In genomic region chr20:41149679-41150131, GRCh38 we compare ENCODE assay signal across 11 cellular contexts. TPM values are rescaled to one million over a fixed set of nuclear protein-coding genes. Genes with fewer than 3 reads are reported as not detected.
A peak's percentile ranks its signal among the peaks of the same experiment; 100 is the strongest.
DNase-seq lines count a peak whose midpoint lies in the region; ATAC-seq, FAIRE-seq and TF ChIP-seq lines count a peak whose summit lies in the region.
"Had no signal": no experiment of that assay in that cellular context is flagged by ENCODE, and none has a peak within 500 bp of the region (broad histone marks: within the 10 kb centered on the region; RNA-seq: fewer than 3 reads in every experiment).

No MANE protein-coding gene starts in this region.

- peaks cover 84% of the 10 kb centered on the region for H4K20me1 ChIP-seq in HepG2 (ENCODE audit: insufficient read depth, low read length)

- H3K4me3 ChIP-seq in HepG2 (replicated peaks in 1 of 3; ENCODE audit: insufficient read depth in 1 of 3, low read depth in 2 of 3, low read length in 3 of 3) (no peak overlapping the region), ascending aorta (no peak overlapping the region)

- 0 out of 2 replicates have a peak overlapping the region, but pooled peaks have one; percentile 8 for H3K4me2 ChIP-seq in HepG2 (ENCODE audit: low read depth, low read length)

- no peaks in the 10 kb centered on the region for H3K9me3 ChIP-seq in HepG2 (ENCODE audit: low read length)
- no peaks in the 10 kb centered on the region for H3K9me3 ChIP-seq in ascending aorta

- TF ChIP-seq POLR2A in HepG2 (IDR thresholded peaks at IDR 0.05; ENCODE audit: insufficient read depth in 1 of 2, low read depth in 2 of 2, low read length in 2 of 2) = no peak

- no peak for ATAC-seq in HepG2
- no peak for ATAC-seq in HG02642 (IDR thresholded peaks at IDR 0.05; ENCODE audit: poor library complexity, unreplicated experiment)
- no peak for ATAC-seq in GM21390 (IDR thresholded peaks at IDR 0.05; ENCODE audit: unreplicated experiment)

- TF ChIP-seq CTCF in HepG2 (CRISPR knock-in tag; IDR thresholded peaks at IDR 0.05) (no peak), ascending aorta (IDR thresholded peaks at IDR 0.05) (no peak)

- no peak overlapping the region for H2AFZ ChIP-seq in HepG2 (ENCODE audit: low read length)

- CTCF ChIA-PET in HepG2 (lab: Yijun Ruan, JAX; ENCODE audit: low intra/inter-chr PET ratio, low total read pairs) = no interaction called here

- peaks cover 98% of the 10 kb centered on the region for H3K79me2 ChIP-seq in HepG2 (ENCODE audit: insufficient read depth, low read length)

- H3K36me3 ChIP-seq in HepG2 (replicated peaks in 1 of 2; ENCODE audit: control insufficient read depth in 1 of 2, insufficient read depth in 2 of 2, low read length in 2 of 2) (peaks cover 2 to 30% of the 10 kb centered on the region in 2 experiments; a peak in 4 of 5 replicates), ascending aorta (no peaks in the 10 kb centered on the region)

- DNase-seq in AG20443 (ENCODE audit: low spot score) (peak; percentile 41), HTR-8/SVneo (ENCODE audit: insufficient read length, low spot score) (peak; percentile 65), amniotic epithelial cell (ENCODE audit: low read depth) (peak; percentile 74), HepG2 (ENCODE audit: low spot score) (peak; percentile 51), ascending aorta (ENCODE audit: low spot score in 2 of 2) (no peak), KG1 (lab: John Stamatoyannopoulos, UW) (no peak)
- DNase-seq: DND-41, NCI-H82 had no signal

- TF ChIP-seq RAD21 in HepG2 (CRISPR knock-in tag; IDR thresholded peaks at IDR 0.05) = no peak

- BruUV-seq in HepG2 (replicated peaks; lab: Mats Ljungman, UMichigan) = no TSS peak

- POLR2A ChIA-PET in HepG2 (lab: Yijun Ruan, JAX) = interaction anchor here (1.3 to 3.1 kb wide), 3 partner anchors 11 to 169 kb away, joined by 3 to 13 read pairs (median 7); no protein-coding TSS in a partner anchor

- H3K27ac ChIP-seq in HepG2 (ENCODE audit: extremely low read length, insufficient read depth, low read length) = peak overlapping the region; percentile 16
- no peak overlapping the region for H3K27ac ChIP-seq in ascending aorta

- WGBS in HepG2 (ENCODE audit: low lambda C conversion rate) = 70% methylated on average over 6 of the region's 6 CpGs

- TF ChIP-seq EP300 in HepG2 (IDR thresholded peaks at IDR 0.05; ENCODE audit: low read depth in 2 of 2, low read length in 2 of 2) (0 out of 4 replicates have a peak, but pooled peaks of 1 of the 2 experiments have one; percentile 18), HepG2 (CRISPR knock-in tag; IDR thresholded peaks at IDR 0.05; ENCODE audit: borderline replicate concordance) (no peak)

- no peak overlapping the region for H3K9ac ChIP-seq in HepG2 (ENCODE audit: insufficient read depth, low read depth, low read length)

- intact Hi-C loops in HepG2 (cut with micrococcal nuclease; ENCODE audit: unreplicated experiment) = no loop called here
- intact Hi-C loops in ascending aorta (cut with DNase I) = no loop called here

- H3K27me3 ChIP-seq in HepG2 (ENCODE audit: control insufficient read depth in 1 of 2, insufficient read depth in 2 of 2, low read length in 2 of 2) (no peaks in the 10 kb centered on the region), ascending aorta (no peaks in the 10 kb centered on the region)

- in situ Hi-C loops in HepG2 (cut with HindIII; ENCODE audit: extremely low pct_ligation_motif_present, low pct_unique_long_range_greater_than_20kb) = no loop called here

- FAIRE-seq in HTR-8/SVneo (lab: Jason Lieb, UNC) = peak; percentile 87
- FAIRE-seq in HepG2 (lab: Jason Lieb, UNC) = no peak
- FAIRE-seq: GM19239 had no signal

- H3K4me1 ChIP-seq in HepG2 (ENCODE audit: insufficient read depth, low read length) (peaks cover 85% of the 10 kb centered on the region), ascending aorta (peaks cover 17 to 56% of the 10 kb centered on the region in 2 donors)

TF ChIP-seq in HepG2, 621 proteins besides CTCF, POLR2A, EP300 and RAD21 (continues in another document):
- TF ChIP-seq ZNF331 (CRISPR knock-in tag; IDR thresholded peaks at IDR 0.05) (peak; percentile 81), MEIS2 (CRISPR knock-in tag; IDR thresholded peaks at IDR 0.05) (no peak; the same call in 1 of the 2 replicates), ZNF780A (CRISPR knock-in tag; IDR thresholded peaks at IDR 0.05) (no peak), NFKB2 (CRISPR knock-in tag; IDR thresholded peaks at IDR 0.05; ENCODE audit: borderline replicate concordance) (peak; percentile 56; the same call in 1 of the 2 replicates), HCFC1 (IDR thresholded peaks at IDR 0.05; ENCODE audit: low read depth, low read length) (no peak), PAWR (CRISPR knock-in tag; IDR thresholded peaks at IDR 0.05; ENCODE audit: borderline replicate concordance) (no peak), ZNF792 (CRISPR knock-in tag; IDR thresholded peaks at IDR 0.05) (peak; percentile 17; the same call in 1 of the 2 replicates), ISL2 (CRISPR knock-in tag; IDR thresholded peaks at IDR 0.05) (no peak)
- TF ChIP-seq, protein P1, sequence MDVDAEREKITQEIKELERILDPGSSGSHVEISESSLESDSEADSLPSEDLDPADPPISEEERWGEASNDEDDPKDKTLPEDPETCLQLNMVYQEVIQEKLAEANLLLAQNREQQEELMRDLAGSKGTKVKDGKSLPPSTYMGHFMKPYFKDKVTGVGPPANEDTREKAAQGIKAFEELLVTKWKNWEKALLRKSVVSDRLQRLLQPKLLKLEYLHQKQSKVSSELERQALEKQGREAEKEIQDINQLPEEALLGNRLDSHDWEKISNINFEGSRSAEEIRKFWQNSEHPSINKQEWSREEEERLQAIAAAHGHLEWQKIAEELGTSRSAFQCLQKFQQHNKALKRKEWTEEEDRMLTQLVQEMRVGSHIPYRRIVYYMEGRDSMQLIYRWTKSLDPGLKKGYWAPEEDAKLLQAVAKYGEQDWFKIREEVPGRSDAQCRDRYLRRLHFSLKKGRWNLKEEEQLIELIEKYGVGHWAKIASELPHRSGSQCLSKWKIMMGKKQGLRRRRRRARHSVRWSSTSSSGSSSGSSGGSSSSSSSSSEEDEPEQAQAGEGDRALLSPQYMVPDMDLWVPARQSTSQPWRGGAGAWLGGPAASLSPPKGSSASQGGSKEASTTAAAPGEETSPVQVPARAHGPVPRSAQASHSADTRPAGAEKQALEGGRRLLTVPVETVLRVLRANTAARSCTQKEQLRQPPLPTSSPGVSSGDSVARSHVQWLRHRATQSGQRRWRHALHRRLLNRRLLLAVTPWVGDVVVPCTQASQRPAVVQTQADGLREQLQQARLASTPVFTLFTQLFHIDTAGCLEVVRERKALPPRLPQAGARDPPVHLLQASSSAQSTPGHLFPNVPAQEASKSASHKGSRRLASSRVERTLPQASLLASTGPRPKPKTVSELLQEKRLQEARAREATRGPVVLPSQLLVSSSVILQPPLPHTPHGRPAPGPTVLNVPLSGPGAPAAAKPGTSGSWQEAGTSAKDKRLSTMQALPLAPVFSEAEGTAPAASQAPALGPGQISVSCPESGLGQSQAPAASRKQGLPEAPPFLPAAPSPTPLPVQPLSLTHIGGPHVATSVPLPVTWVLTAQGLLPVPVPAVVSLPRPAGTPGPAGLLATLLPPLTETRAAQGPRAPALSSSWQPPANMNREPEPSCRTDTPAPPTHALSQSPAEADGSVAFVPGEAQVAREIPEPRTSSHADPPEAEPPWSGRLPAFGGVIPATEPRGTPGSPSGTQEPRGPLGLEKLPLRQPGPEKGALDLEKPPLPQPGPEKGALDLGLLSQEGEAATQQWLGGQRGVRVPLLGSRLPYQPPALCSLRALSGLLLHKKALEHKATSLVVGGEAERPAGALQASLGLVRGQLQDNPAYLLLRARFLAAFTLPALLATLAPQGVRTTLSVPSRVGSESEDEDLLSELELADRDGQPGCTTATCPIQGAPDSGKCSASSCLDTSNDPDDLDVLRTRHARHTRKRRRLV (CRISPR knock-in tag; IDR thresholded peaks at IDR 0.05) = no peak
- TF ChIP-seq, protein P2, sequence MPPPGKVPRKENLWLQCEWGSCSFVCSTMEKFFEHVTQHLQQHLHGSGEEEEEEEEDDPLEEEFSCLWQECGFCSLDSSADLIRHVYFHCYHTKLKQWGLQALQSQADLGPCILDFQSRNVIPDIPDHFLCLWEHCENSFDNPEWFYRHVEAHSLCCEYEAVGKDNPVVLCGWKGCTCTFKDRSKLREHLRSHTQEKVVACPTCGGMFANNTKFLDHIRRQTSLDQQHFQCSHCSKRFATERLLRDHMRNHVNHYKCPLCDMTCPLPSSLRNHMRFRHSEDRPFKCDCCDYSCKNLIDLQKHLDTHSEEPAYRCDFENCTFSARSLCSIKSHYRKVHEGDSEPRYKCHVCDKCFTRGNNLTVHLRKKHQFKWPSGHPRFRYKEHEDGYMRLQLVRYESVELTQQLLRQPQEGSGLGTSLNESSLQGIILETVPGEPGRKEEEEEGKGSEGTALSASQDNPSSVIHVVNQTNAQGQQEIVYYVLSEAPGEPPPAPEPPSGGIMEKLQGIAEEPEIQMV (CRISPR knock-in tag; IDR thresholded peaks at IDR 0.05; ENCODE audit: low read depth) = no peak

RNA-seq across cellular contexts. Expression of gene PLCG1, which starts 12.4 kb away (rescaled TPM):
- total RNA-seq in HepG2 (2016; rRNA removed; fragmentation: Illumina TruSeq; extraction: Trizol) = 53.1 and 85.3 TPM in 2 replicates
- total RNA-seq in HepG2 (2016; cell fraction: cytosol; rRNA removed; fragmentation: Illumina TruSeq; extraction: Trizol; ENCODE audit: low read depth) = 8.3 and 10.2 TPM in 2 replicates
- 43.2 and 85.3 TPM in 2 replicates for total RNA-seq in HepG2 (2016; cell fraction: insoluble cytoplasmic fraction; rRNA removed; fragmentation: Illumina TruSeq; extraction: Trizol)
- 23.6 and 25.9 TPM in 2 replicates for total RNA-seq in HepG2 (2016; cell fraction: membrane; rRNA removed; fragmentation: Illumina TruSeq; extraction: Trizol)
- total RNA-seq in HepG2 (2016; cell fraction: nucleus; rRNA removed; fragmentation: Illumina TruSeq; extraction: Trizol) = 119 and 141 TPM in 2 replicates
- polyA plus RNA-seq in HepG2 (2011; rRNA removed) = 158 and 207 TPM in 2 replicates
- polyA plus RNA-seq in HepG2 (2011; cell fraction: cytosol; rRNA removed) = 50.7 and 54.7 TPM in 2 replicates
- 1,608 and 1,708 TPM in 2 replicates for polyA plus RNA-seq in HepG2 (2011; cell fraction: nucleus; rRNA removed)
- polyA plus RNA-seq in HepG2 (2012) = 152 and 164 TPM in 2 replicates
- polyA plus RNA-seq in HepG2 (2016; cell fraction: cytosol; fragmentation: Illumina TruSeq; extraction: Trizol; ENCODE audit: low read depth) = 3.6 and 4.0 TPM in 2 replicates
- polyA plus RNA-seq in HepG2 (2016; cell fraction: insoluble cytoplasmic fraction; fragmentation: Illumina TruSeq; extraction: Trizol; ENCODE audit: low read depth) = 54.2 and 61.1 TPM in 2 replicates
- polyA plus RNA-seq in HepG2 (2016; cell fraction: membrane; fragmentation: Illumina TruSeq; extraction: Trizol; ENCODE audit: low read depth) = 12.4 and 12.5 TPM in 2 replicates
- 371 and 407 TPM in 2 replicates for polyA plus RNA-seq in HepG2 (2016; cell fraction: nucleus; fragmentation: Illumina TruSeq; extraction: Trizol; ENCODE audit: insufficient read depth, low read depth)
- 74.2 and 219 TPM in 2 replicates for polyA minus RNA-seq in HepG2 (2011; rRNA and poly(A)+ RNA removed; ENCODE audit: low replicate concordance)
- polyA minus RNA-seq in HepG2 (2011; cell fraction: cytosol; rRNA and poly(A)+ RNA removed) = 77.9 and 95.1 TPM in 2 replicates
- polyA minus RNA-seq in HepG2 (2011; cell fraction: nucleus; rRNA and poly(A)+ RNA removed) = 286 and 292 TPM in 2 replicates
- total RNA-seq in ascending aorta = 168 TPM

Comparison
In these comparisons a context has a peak if more than half of its experiments do, and no peak if none do; other contexts are left out.
1. DNase-seq: peak in AG20443 (single experiment), HTR-8/SVneo (single experiment), amniotic epithelial cell (single experiment) and HepG2 (single experiment); none in ascending aorta (0 of 2) and KG1 (single experiment).